Comparison of ENCODE assay signal across 9 cellular contexts in genomic region chr2:96344011-96344410, GRCh38. TPM values are rescaled to one million over a fixed set of nuclear protein-coding genes. Genes with fewer than 3 reads are reported as not detected.
DNase-seq lines count a peak whose midpoint lies in the region; ATAC-seq, FAIRE-seq and TF ChIP-seq lines count a peak whose summit lies in the region.
"Had no signal": no experiment of that assay in that cellular context is flagged by ENCODE, and none has a peak within 500 bp of the region (broad histone marks: within the 10 kb centered on the region; RNA-seq: fewer than 3 reads in every experiment).

No MANE protein-coding gene starts in this region.

- no peak for DNase-seq in activated T-cell treated with anti-CD3 and anti-CD28 coated beads, Interleukin-2, amount 50 U/mL, for 24 hours
- DNase-seq in spleen: peak; percentile 79
- no peak for DNase-seq in BE2C
- DNase-seq in NCI-H774 (lab: John Stamatoyannopoulos, UW): no peak
- no peak for DNase-seq in kidney
- DNase-seq in suprapubic skin (ENCODE audit: low spot score in 2 of 2): no peak

- TF ChIP-seq EP300 in suprapubic skin (IDR thresholded peaks at IDR 0.05): no peak

- H3K4me1 ChIP-seq in spleen (peaks cover 0 to 36% (median 12%) of the 10 kb centered on the region in 6 donors), BE2C (no peaks in the 10 kb centered on the region), kidney (ENCODE audit: control insufficient read depth in 1 of 2, insufficient read depth in 1 of 2, low read depth in 1 of 2, low read length in 2 of 2) (no peaks in the 10 kb centered on the region), suprapubic skin (no peaks in the 10 kb centered on the region)

- H3K4me1 Mint-ChIP-seq in activated T-cell treated with anti-CD3 and anti-CD28 coated beads, Interleukin-2, amount 50 U/mL, for 24 hours (ENCODE audit: low read depth): peaks cover 58% of the 10 kb centered on the region

- peaks cover 91% of the 10 kb centered on the region for H3K36me3 Mint-ChIP-seq in activated T-cell treated with anti-CD3 and anti-CD28 coated beads, Interleukin-2, amount 50 U/mL, for 24 hours (ENCODE audit: low read depth)

- TF ChIP-seq CTCF in spleen (IDR thresholded peaks at IDR 0.05 in 8 of 11, conservative IDR thresholded peaks at IDR 0.05 in 3 of 11): no peak
- no peak for TF ChIP-seq CTCF in BE2C (IDR thresholded peaks at IDR 0.05; ENCODE audit: low read depth, low read length)
- no peak for TF ChIP-seq CTCF in kidney (IDR thresholded peaks at IDR 0.05; ENCODE audit: borderline replicate concordance, extremely low read depth, insufficient read depth)
- no peak for TF ChIP-seq CTCF in suprapubic skin (IDR thresholded peaks at IDR 0.05)

- H3K36me3 ChIP-seq in spleen (peaks cover 0 to 72% (median 0%) of the 10 kb centered on the region in 6 donors), BE2C (peaks cover 15% of the 10 kb centered on the region), kidney (ENCODE audit: control insufficient read depth in 1 of 2, insufficient read depth in 2 of 2, low read length in 2 of 2) (no peaks in the 10 kb centered on the region), suprapubic skin (no peaks in the 10 kb centered on the region)

- H3K9ac ChIP-seq in kidney (ENCODE audit: low read length in 2 of 2): no peak overlapping the region
- H3K9ac ChIP-seq: parathyroid adenoma had no signal

- intact Hi-C loops in spleen (cut with DNase I; ENCODE audit: low total_unique reads) (no loop called here), kidney (cut with DNase I) (no loop called here)

- H3K27me3 ChIP-seq in spleen (replicated peaks in 1 of 7) (no peaks in the 10 kb centered on the region), BE2C (no peaks in the 10 kb centered on the region), suprapubic skin (no peaks in the 10 kb centered on the region)

- no peaks in the 10 kb centered on the region for H3K9me3 Mint-ChIP-seq in activated T-cell treated with anti-CD3 and anti-CD28 coated beads, Interleukin-2, amount 50 U/mL, for 24 hours

- H3K9me3 ChIP-seq in spleen (no peaks in the 10 kb centered on the region), BE2C (no peaks in the 10 kb centered on the region), kidney (ENCODE audit: control insufficient read depth in 1 of 2, low read length in 2 of 2) (no peaks in the 10 kb centered on the region), suprapubic skin (no peaks in the 10 kb centered on the region)

- H3K27me3 Mint-ChIP-seq in activated T-cell treated with anti-CD3 and anti-CD28 coated beads, Interleukin-2, amount 50 U/mL, for 24 hours: no peaks in the 10 kb centered on the region

- 59 to 81% (median 76%) methylated on average over 5 of the region's 5 CpGs for WGBS in spleen, 5 donors
- 84% methylated on average over 5 of the region's 5 CpGs for WGBS in suprapubic skin

- no peak for TF ChIP-seq POLR2A in spleen (IDR thresholded peaks at IDR 0.05)
- TF ChIP-seq POLR2A in suprapubic skin (IDR thresholded peaks at IDR 0.05): no peak

- peak; percentile 94 for ATAC-seq in GM19351 (IDR thresholded peaks at IDR 0.05; ENCODE audit: unreplicated experiment)
- ATAC-seq in HG03066 (IDR thresholded peaks at IDR 0.05; ENCODE audit: low read depth, unreplicated experiment): peak; percentile 81

- H3K4me3 Mint-ChIP-seq in activated T-cell treated with anti-CD3 and anti-CD28 coated beads, Interleukin-2, amount 50 U/mL, for 24 hours: peak overlapping the region; percentile 23

- H3K27ac ChIP-seq in spleen (peak overlapping the region; percentile 32 to 86 (median 71)), kidney (ENCODE audit: low read depth in 2 of 2, low read length in 2 of 2) (no peak overlapping the region), suprapubic skin (no peak overlapping the region)
- H3K27ac ChIP-seq: parathyroid adenoma had no signal

- H3K4me3 ChIP-seq in spleen (no peak overlapping the region), BE2C (ENCODE audit: low read depth, low read length) (no peak overlapping the region), kidney (ENCODE audit: low read length in 2 of 2) (no peak overlapping the region), suprapubic skin (no peak overlapping the region)

- H3K27ac Mint-ChIP-seq in activated T-cell treated with anti-CD3 and anti-CD28 coated beads, Interleukin-2, amount 50 U/mL, for 24 hours: peak overlapping the region; percentile 73

- no peak for FAIRE-seq in kidney (lab: Jason Lieb, UNC)

RNA-seq across cellular contexts. Expression of gene NCAPH, which starts 8.4 kb away (rescaled TPM):
- total RNA-seq in spleen: 1 to 10 TPM; 3.0 to 8.9 (median 5.0) TPM
- polyA plus RNA-seq in spleen: 1 to 10 TPM in 2 of 3 donors, under 1 TPM in 1; 0.83 to 6.0 (median 4.5) TPM
- polyA plus RNA-seq in BE2C (2012; ENCODE audit: insufficient read depth, insufficient read length, low read depth): 5.3 TPM
- 0.72 TPM for total RNA-seq in kidney
- polyA plus RNA-seq in kidney (ENCODE audit: insufficient read depth, low read depth, low replicate concordance): 0.17 TPM
- 1 to 10 TPM; 1.7 to 3.9 (median 2.6) TPM for total RNA-seq in suprapubic skin

RNA-seq across cellular contexts. Expression of gene ITPRIPL1, which starts 18.9 kb away (rescaled TPM):
- 1 to 10 TPM; 2.9 to 6.6 (median 4.4) TPM for total RNA-seq in spleen
- 1 to 10 TPM in 1 of 3 donors, under 1 TPM in 2; 0.80 to 1.4 (median 0.90) TPM for polyA plus RNA-seq in spleen
- polyA plus RNA-seq in BE2C (2012; ENCODE audit: insufficient read depth, insufficient read length, low read depth): 10.0 TPM
- 1.2 TPM for total RNA-seq in kidney
- 0.73 TPM for polyA plus RNA-seq in kidney (ENCODE audit: insufficient read depth, low read depth, low replicate concordance)
- total RNA-seq in suprapubic skin: 1 to 10 TPM in 3 of 4 donors, under 1 TPM in 1; 0.86 to 2.6 (median 2.2) TPM

RNA-seq across cellular contexts. Expression of gene SNRNP200, which starts 38.7 kb away (rescaled TPM):
- total RNA-seq in spleen (100 to 1,000 TPM; 110 to 139 (median 130) TPM), kidney (118 TPM), suprapubic skin (100 to 1,000 TPM in 3 of 4 donors, 10 to 100 TPM in 1; 75.8 to 150 (median 110) TPM)
- polyA plus RNA-seq in spleen (10 to 100 TPM; 60.5 to 74.4 (median 73.6) TPM), kidney (ENCODE audit: insufficient read depth, low read depth, low replicate concordance) (46.7 TPM)
- 297 TPM for polyA plus RNA-seq in BE2C (2012; ENCODE audit: insufficient read depth, insufficient read length, low read depth)

Comparison
In these comparisons a context has a peak if more than half of its experiments do, and no peak if none do; other contexts are left out.
1. H3K27ac ChIP-seq: peak in spleen (8 of 8); none in kidney (0 of 2) and suprapubic skin (single experiment).